9 cellular contexts compared by ENCODE assay signal in genomic region chr19:1113278-1113985, GRCh38. TPM values are rescaled to one million over a fixed set of nuclear protein-coding genes. Genes with fewer than 3 reads are reported as not detected.
A peak's percentile ranks its signal among the peaks of the same experiment; 100 is the strongest.
DNase-seq lines count a peak whose midpoint lies in the region; ATAC-seq and TF ChIP-seq lines count a peak whose summit lies in the region.
"Had no signal": no experiment of that assay in that cellular context is flagged by ENCODE, and none has a peak within 500 bp of the region (broad histone marks: within the 10 kb centered on the region; RNA-seq: fewer than 3 reads in every experiment).

No MANE protein-coding gene starts in this region.

- intact Hi-C loops in activated CD8-positive, alpha-beta T cell treated with anti-CD3 and anti-CD28 coated beads for 36 hours (cut with micrococcal nuclease), result loop anchor here (5.0 kb wide), 1 partner anchor 79 kb away; no protein-coding TSS in a partner anchor

- no peaks in the 10 kb centered on the region for H3K9me3 Mint-ChIP-seq in activated CD8-positive, alpha-beta T cell treated with anti-CD3 and anti-CD28 coated beads for 36 hours
- H3K9me3 Mint-ChIP-seq: IgD-negative memory B cell had no signal

- no peaks in the 10 kb centered on the region for H3K27me3 ChIP-seq in duodenal mucosa (ENCODE audit: control insufficient read depth in 1 of 2, insufficient read depth in 2 of 2, low read length in 2 of 2)

- POLR2A ChIA-PET in activated CD8-positive, alpha-beta T cell treated with anti-CD3 and anti-CD28 coated beads for 36 hours (lab: Charles Lee), result interaction anchor here (0.9 to 3.8 kb wide), 8 partner anchors 9 to 80 kb away, joined by 3 to 29 read pairs (median 8); partner anchors contain the start of gene GPX4

- H3K4me3 Mint-ChIP-seq in activated CD8-positive, alpha-beta T cell treated with anti-CD3 and anti-CD28 coated beads for 36 hours, result no peak overlapping the region
- H3K4me3 Mint-ChIP-seq: IgD-negative memory B cell had no signal

- DNase-seq in CMK (ENCODE audit: low read depth) (peak; percentile 87), NCI-H69 (lab: John Stamatoyannopoulos, UW) (peak; percentile 94), lung microvascular endothelial cell (ENCODE audit: low read depth in 2 of 2) (peak; percentile 96 to 98), NCI-H1092 (lab: John Stamatoyannopoulos, UW) (no peak)
- DNase-seq in activated CD8-positive, alpha-beta T cell treated with anti-CD3 and anti-CD28 coated beads for 36 hours, result peak; percentile 95
- DNase-seq in stimulated activated CD4-positive, alpha-beta T cell treated with anti-CD3 and anti-CD28 coated beads, Interleukin-4, amount 100 ng/mL, for 48 hours (ENCODE audit: low read depth in 2 of 2), result peak; percentile 82 to 86

- CTCF ChIA-PET in activated CD8-positive, alpha-beta T cell treated with anti-CD3 and anti-CD28 coated beads for 36 hours (lab: Charles Lee), result interaction anchor here (0.6 to 4.3 kb wide), 26 partner anchors 10 to 131 kb away, joined by 3 to 37 read pairs (median 4); no protein-coding TSS in a partner anchor

- peak; percentile 95 for TF ChIP-seq CTCF in activated CD8-positive, alpha-beta T cell treated with anti-CD3 and anti-CD28 coated beads for 36 hours (IDR thresholded peaks at IDR 0.05)

- peaks cover 17 to 18% of the 10 kb centered on the region in 2 donors for H3K4me1 ChIP-seq in duodenal mucosa (ENCODE audit: control insufficient read depth in 1 of 2, insufficient read depth in 2 of 2, low read length in 2 of 2)

- no peak overlapping the region for H3K27ac Mint-ChIP-seq in activated CD8-positive, alpha-beta T cell treated with anti-CD3 and anti-CD28 coated beads for 36 hours

- H3K9ac ChIP-seq in duodenal mucosa (ENCODE audit: low read depth in 1 of 2, low read length in 2 of 2), result peak overlapping the region in 1 of 2 donors; percentile 39

- peaks cover 19 to 62% of the 10 kb centered on the region in 2 donors for H3K36me3 ChIP-seq in duodenal mucosa (ENCODE audit: control insufficient read depth in 1 of 2, insufficient read depth in 2 of 2, low read length in 2 of 2)

- H3K9me3 ChIP-seq in duodenal mucosa (ENCODE audit: control insufficient read depth in 1 of 2, low read length in 2 of 2), result no peaks in the 10 kb centered on the region

- peak; percentile 43 for ATAC-seq in HG02571 (IDR thresholded peaks at IDR 0.05; ENCODE audit: unreplicated experiment)
- ATAC-seq in activated CD8-positive, alpha-beta T cell treated with anti-CD3 and anti-CD28 coated beads for 36 hours, result peak; percentile 96

- no peaks in the 10 kb centered on the region for H3K27me3 Mint-ChIP-seq in activated CD8-positive, alpha-beta T cell treated with anti-CD3 and anti-CD28 coated beads for 36 hours
- H3K27me3 Mint-ChIP-seq: IgD-negative memory B cell had no signal

- H3K4me1 Mint-ChIP-seq in activated CD8-positive, alpha-beta T cell treated with anti-CD3 and anti-CD28 coated beads for 36 hours (ENCODE audit: low read depth), result peaks cover 5% of the 10 kb centered on the region
- H3K4me1 Mint-ChIP-seq: IgD-negative memory B cell had no signal

- H3K27ac ChIP-seq in duodenal mucosa (ENCODE audit: low read depth, low read length), result peak overlapping the region; percentile 50

- peak overlapping the region in 1 of 2 donors; percentile 40 for H3K4me3 ChIP-seq in duodenal mucosa (ENCODE audit: low read depth in 1 of 2, low read length in 2 of 2)

- peaks cover 2% of the 10 kb centered on the region for H3K36me3 Mint-ChIP-seq in activated CD8-positive, alpha-beta T cell treated with anti-CD3 and anti-CD28 coated beads for 36 hours (ENCODE audit: low read depth)
- H3K36me3 Mint-ChIP-seq: IgD-negative memory B cell had no signal

RNA-seq across cellular contexts. Expression of gene GPX4, which starts 9.6 kb away (rescaled TPM):
- 100 to 1,000 TPM; 224 to 232 TPM for total RNA-seq in activated CD8-positive, alpha-beta T cell treated with anti-CD3 and anti-CD28 coated beads for 36 hours
- 415 and 423 TPM in 2 replicates for total RNA-seq in lung microvascular endothelial cell

RNA-seq across cellular contexts. Expression of gene POLR2E, which starts 18.3 kb away (rescaled TPM):
- total RNA-seq in activated CD8-positive, alpha-beta T cell treated with anti-CD3 and anti-CD28 coated beads for 36 hours, result 100 to 1,000 TPM; 271 to 282 TPM
- 50.4 and 63.4 TPM in 2 replicates for total RNA-seq in lung microvascular endothelial cell

RNA-seq across cellular contexts. Expression of gene ARHGAP45, which starts 46.5 kb away (rescaled TPM):
- 100 to 1,000 TPM; 136 to 150 TPM for total RNA-seq in activated CD8-positive, alpha-beta T cell treated with anti-CD3 and anti-CD28 coated beads for 36 hours
- 17.7 and 19.6 TPM in 2 replicates for total RNA-seq in lung microvascular endothelial cell
